Comparison of ENCODE assay signal across 8 cellular contexts in genomic region chr1:206685749-206686485, GRCh38. TPM values are rescaled to one million over a fixed set of nuclear protein-coding genes. Genes with fewer than 3 reads are reported as not detected.
A peak's percentile ranks its signal among the peaks of the same experiment; 100 is the strongest.
DNase-seq lines count a peak whose midpoint lies in the region; ATAC-seq and TF ChIP-seq lines count a peak whose summit lies in the region.

No MANE protein-coding gene starts in this region.

- H3K4me1 ChIP-seq in HEK293 (ENCODE audit: control insufficient read depth, insufficient read depth, low read length) (peaks cover 5% of the 10 kb centered on the region; the same call in 1 of the 2 replicates), NT2/D1 (ENCODE audit: insufficient read depth, insufficient read length) (peaks cover 12% of the 10 kb centered on the region), aorta (ENCODE audit: control insufficient read depth in 1 of 2, insufficient read depth in 2 of 2, low read length in 2 of 2) (peaks cover 11 to 19% of the 10 kb centered on the region in 2 donors)

- TF ChIP-seq CTCF in HEK293 (tag by site-specific recombination; IDR thresholded peaks at IDR 0.05) (no peak), foreskin fibroblast (IDR thresholded peaks at IDR 0.05; ENCODE audit: low read depth, low read length) (no peak), neural crest cell (conservative IDR thresholded peaks at IDR 0.05) (no peak)

- H3K4me3 ChIP-seq in HEK293 (ENCODE audit: low read depth, low read length) (peak overlapping the region; percentile 73), NT2/D1 (ENCODE audit: insufficient read length, low read depth) (peak overlapping the region; percentile 81), foreskin fibroblast (ENCODE audit: low read depth in 1 of 2, low read length in 2 of 2) (peak overlapping the region; percentile 64 to 93), aorta (ENCODE audit: low read length in 2 of 2) (peak overlapping the region; percentile 99 to 100)

- no peaks in the 10 kb centered on the region for H3K9me3 Mint-ChIP-seq in neural crest cell

- peaks cover 34% of the 10 kb centered on the region for H3K27me3 Mint-ChIP-seq in neural crest cell (ENCODE audit: low read depth)

- DNase-seq in G401 (ENCODE audit: low spot score) (peak; percentile 47), NT2/D1 (ENCODE audit: low read depth, low spot score) (no peak), foreskin fibroblast (peak; percentile 64 to 86), neural crest cell (ENCODE audit: low read depth, low spot score) (peak; percentile 29), aorta (peak; percentile 76 to 89), hippocampal formation (lab: John Stamatoyannopoulos, UW) (no peak)
- peak; percentile 38 for DNase-seq in activated effector memory CD4-positive, alpha-beta T cell treated with Interleukin-2 at 50 U/mL for 16 hours

- in situ Hi-C loops in G401 (cut with HindIII; ENCODE audit: low sequenced_read_pairs), result no loop called here

- H3K36me3 ChIP-seq in HEK293 (ENCODE audit: control insufficient read depth in 2 of 2, insufficient read depth in 1 of 2, low read length in 2 of 2), result no peaks in the 10 kb centered on the region
- peaks cover 4% of the 10 kb centered on the region for H3K36me3 ChIP-seq in NT2/D1 (ENCODE audit: insufficient read depth, insufficient read length, low read length)
- H3K36me3 ChIP-seq in aorta (ENCODE audit: control insufficient read depth in 1 of 2, insufficient read depth in 2 of 2, low read length in 1 of 2), result no peaks in the 10 kb centered on the region

- H3K27ac Mint-ChIP-seq in neural crest cell (ENCODE audit: unreplicated experiment), result peak overlapping the region; percentile 99

- peak overlapping the region; percentile 99 for H3K4me3 Mint-ChIP-seq in neural crest cell

- intact Hi-C loops in aorta (cut with DNase I), result loop anchor here in 1 of 2 donors (5.0 to 10.0 kb wide), 2 partner anchors 36 to 191 kb away; no protein-coding TSS in a partner anchor

- H3K9me3 ChIP-seq in HEK293 (ENCODE audit: control insufficient read depth, insufficient read depth, low read depth, low read length), result no peaks in the 10 kb centered on the region
- H3K9me3 ChIP-seq in NT2/D1 (ENCODE audit: insufficient read depth, low read length), result no peaks in the 10 kb centered on the region
- H3K9me3 ChIP-seq in aorta (ENCODE audit: control insufficient read depth, low read length), result no peaks in the 10 kb centered on the region

- POLR2A ChIA-PET in HEK293 (lab: Yijun Ruan, JAX), result no interaction called here

- H3K9ac ChIP-seq in NT2/D1 (ENCODE audit: insufficient read length, low read depth), result peak overlapping the region; percentile 82

- 0% methylated on average over 49 of the region's 49 CpGs for WGBS in aorta, 2 donors

- peaks cover 51% of the 10 kb centered on the region for H3K4me1 Mint-ChIP-seq in neural crest cell

- H3K27me3 ChIP-seq in NT2/D1 (ENCODE audit: insufficient read depth, insufficient read length), result peaks cover 36% of the 10 kb centered on the region
- H3K27me3 ChIP-seq in aorta (ENCODE audit: control insufficient read depth in 1 of 2, insufficient read depth in 2 of 2, low read length in 1 of 2), result no peaks in the 10 kb centered on the region

- peak; percentile 82 for ATAC-seq in aorta (ENCODE audit: low FRiP score)

- peak overlapping the region; percentile 50 for H3K27ac ChIP-seq in HEK293 (ENCODE audit: extremely low read depth, low read depth, low read length)
- peak overlapping the region; percentile 100 for H3K27ac ChIP-seq in aorta (ENCODE audit: low read depth in 1 of 2, low read length in 2 of 2)

- H3K36me3 Mint-ChIP-seq in neural crest cell (ENCODE audit: low read depth), result no peaks in the 10 kb centered on the region

- CTCF ChIA-PET in HEK293 (lab: Yijun Ruan, JAX), result interaction anchor here (0.7 kb wide), 1 partner anchor 82 kb away, joined by 3 read pairs; no protein-coding TSS in a partner anchor

TF ChIP-seq in HEK293, 187 proteins besides CTCF, POLR2A, EP300 and RAD21 (continues in another document):
- TF ChIP-seq ZNF148 (tag by site-specific recombination; IDR thresholded peaks at IDR 0.05; ENCODE audit: borderline replicate concordance), result no peak
- TF ChIP-seq ZNF426 (tag by site-specific recombination; IDR thresholded peaks at IDR 0.05), result no peak
- TF ChIP-seq YY2 (tag by site-specific recombination; IDR thresholded peaks at IDR 0.05), result no peak
- TF ChIP-seq ZSCAN5A (tag by site-specific recombination; IDR thresholded peaks at IDR 0.05), result no peak
- no peak for TF ChIP-seq RBAK (tag by site-specific recombination; IDR thresholded peaks at IDR 0.05)
- no peak for TF ChIP-seq ZNF571 (tag by site-specific recombination; IDR thresholded peaks at IDR 0.05)
- TF ChIP-seq ZNF423 (tag by site-specific recombination; IDR thresholded peaks at IDR 0.05), result peak; percentile 52; the same call in 1 of the 2 replicates
- 0 out of 2 replicates have a peak, but pooled peaks have one; percentile 24 for TF ChIP-seq ZNF600 (tag by site-specific recombination; IDR thresholded peaks at IDR 0.05)
- TF ChIP-seq SCRT1 (tag by site-specific recombination; IDR thresholded peaks at IDR 0.05; ENCODE audit: borderline replicate concordance), result no peak
- TF ChIP-seq IKZF3 (tag by site-specific recombination; IDR thresholded peaks at IDR 0.05), result no peak
- peak; percentile 63; the same call in 1 of the 2 replicates for TF ChIP-seq ZBTB11 (tag by site-specific recombination; conservative IDR thresholded peaks at IDR 0.05; ENCODE audit: low read depth)
- TF ChIP-seq SALL2 (tag by site-specific recombination; IDR thresholded peaks at IDR 0.05; ENCODE audit: borderline replicate concordance), result no peak

RNA-seq across cellular contexts. Expression of gene MAPKAPK2, which starts 1.2 kb away (rescaled TPM):
- 25.7 and 32.7 TPM in 2 replicates for total RNA-seq in G401 (2014; rRNA removed; shearing (Covaris generic))
- total RNA-seq in neural crest cell (77.7 and 78.7 TPM in 2 replicates), aorta (100 to 1,000 TPM in 1 of 2 donors, 10 to 100 TPM in 1; 81.3 to 117 TPM)
- 10 to 100 TPM; 40.2 to 54.1 TPM for polyA plus RNA-seq in aorta

RNA-seq across cellular contexts. Expression of gene DYRK3, which starts 50.6 kb away (rescaled TPM):
- total RNA-seq in G401 (2014; rRNA removed; shearing (Covaris generic)), result 22.2 and 24.1 TPM in 2 replicates
- total RNA-seq in neural crest cell (12.5 and 13.3 TPM in 2 replicates), aorta (10 to 100 TPM in 1 of 2 donors, 1 to 10 TPM in 1; 8.2 to 10.7 TPM)
- polyA plus RNA-seq in aorta, result 1 to 10 TPM; 2.8 to 4.2 TPM

Comparison
In these comparisons a context has a peak if more than half of its experiments do, and no peak if none do; other contexts are left out.
1. DNase-seq: peak in G401 (single experiment), activated effector memory CD4-positive, alpha-beta T cell treated with Interleukin-2 at 50 U/mL for 16 hours (single experiment), foreskin fibroblast (2 of 2), neural crest cell (single experiment) and aorta (2 of 2); none in NT2/D1 (single experiment) and hippocampal formation (0 of 2).
2. Peak in every context shown above with its lines, with median percentiles within 50 percentile points of each other: H3K4me3 ChIP-seq.